22 cellular contexts compared by ENCODE assay signal in genomic region chr6:25377672-25378071, GRCh38.
DNase-seq lines count a peak whose midpoint lies in the region; ATAC-seq and TF ChIP-seq lines count a peak whose summit lies in the region.
"Had no signal": no experiment of that assay in that cellular context is flagged by ENCODE, and none has a peak within 500 bp of the region (broad histone marks: within the 10 kb centered on the region; RNA-seq: fewer than 3 reads in every experiment).

No MANE protein-coding gene starts in this region.

- peaks cover 11% of the 10 kb centered on the region for H3K9me3 Mint-ChIP-seq in activated CD8-positive, alpha-beta memory T cell treated with anti-CD3 and anti-CD28 coated beads, Interleukin-2, amount 10 ng/mL, durations not matched to agents 7 days and 5 days (ENCODE audit: low read depth)
- H3K9me3 Mint-ChIP-seq in progenitor cell of endocrine pancreas (ENCODE audit: low read depth) = peaks cover 20% of the 10 kb centered on the region

- no peak for DNase-seq in activated CD8-positive, alpha-beta memory T cell treated with anti-CD3 and anti-CD28 coated beads, Interleukin-2, amount 10 ng/mL, durations not matched to agents 7 days and 5 days
- no peak for DNase-seq in activated CD8-positive, alpha-beta memory T cell treated with anti-CD3 and anti-CD28 coated beads, Interleukin-2, amount 50 U/mL, for 4 hours
- peak; percentile 63 for DNase-seq in NAMALWA (ENCODE audit: low spot score)
- no peak for DNase-seq in progenitor cell of endocrine pancreas (ENCODE audit: low spot score, unreplicated experiment)
- no peak for DNase-seq in hypothalamus (lab: John Stamatoyannopoulos, UW)
- no peak for DNase-seq in activated T-cell treated with anti-CD3 and anti-CD28 coated beads, Interleukin-2, amount 50 U/mL, for 48 hours
- DNase-seq: BE2C; CD4-positive, CD25-positive, alpha-beta regulatory T cell; DMS79 treated with DMSO at 0.1 percent for 48 hours; NCI-H1436; NCI-H187 treated with DMSO at 0.1 percent for 48 hours; NCI-H2227 treated with DMSO at 0.1 percent for 48 hours; NCI-H510A treated with DMSO at 0.1 percent for 48 hours; NCI-H748 treated with DMSO at 0.1 percent for 48 hours; NK-92 treated with Interleukin-12 subunit alpha and Interleukin-12 subunit beta, amount 100 ng/mL, for 24 hours; SHP77; SW 1271; T-helper 17 cell had no signal

- H4K20me1 ChIP-seq in SU-DHL-6 (ENCODE audit: low read depth, low read length) = no peaks in the 10 kb centered on the region

- H3K4me2 ChIP-seq in SU-DHL-6 (ENCODE audit: low read depth, low read length, poor library complexity, severe bottlenecking) = peak overlapping the region; percentile 61
- H3K4me2 ChIP-seq: A549 had no signal

- no peak overlapping the region for H3K27ac Mint-ChIP-seq in activated CD8-positive, alpha-beta memory T cell treated with anti-CD3 and anti-CD28 coated beads, Interleukin-2, amount 10 ng/mL, durations not matched to agents 7 days and 5 days
- peak overlapping the region; percentile 39 for H3K27ac Mint-ChIP-seq in progenitor cell of endocrine pancreas
- H3K27ac Mint-ChIP-seq: CD4-positive, CD25-positive, alpha-beta regulatory T cell; T-helper 17 cell had no signal

- peaks cover 12% of the 10 kb centered on the region for H3K4me1 Mint-ChIP-seq in activated CD8-positive, alpha-beta memory T cell treated with anti-CD3 and anti-CD28 coated beads, Interleukin-2, amount 10 ng/mL, durations not matched to agents 7 days and 5 days
- peaks cover 5% of the 10 kb centered on the region for H3K4me1 Mint-ChIP-seq in progenitor cell of endocrine pancreas (ENCODE audit: low read depth)
- H3K4me1 Mint-ChIP-seq: T-helper 17 cell had no signal

- no peaks in the 10 kb centered on the region for H3K27me3 Mint-ChIP-seq in activated CD8-positive, alpha-beta memory T cell treated with anti-CD3 and anti-CD28 coated beads, Interleukin-2, amount 10 ng/mL, durations not matched to agents 7 days and 5 days
- no peaks in the 10 kb centered on the region for H3K27me3 Mint-ChIP-seq in progenitor cell of endocrine pancreas
- H3K27me3 Mint-ChIP-seq: CD4-positive, CD25-positive, alpha-beta regulatory T cell; T-helper 17 cell had no signal

- H3K9me2 ChIP-seq in SU-DHL-6 (replicated peaks; ENCODE audit: insufficient read depth, low read length) = no peaks in the 10 kb centered on the region

- ATAC-seq in activated CD8-positive, alpha-beta memory T cell treated with anti-CD3 and anti-CD28 coated beads, Interleukin-2, amount 10 ng/mL, durations not matched to agents 7 days and 5 days = peak; percentile 9
- no peak for ATAC-seq in HG03520 (IDR thresholded peaks at IDR 0.05; ENCODE audit: unreplicated experiment)
- ATAC-seq: A549, K562, T-helper 17 cell had no signal

- peak overlapping the region; percentile 42 for H3K4me3 ChIP-seq in SU-DHL-6 (ENCODE audit: insufficient read depth, low read length, poor library complexity, severe bottlenecking)
- H3K4me3 ChIP-seq: A549, K562 had no signal

- peaks cover 5% of the 10 kb centered on the region; the same call in 1 of the 2 replicates for H3K36me3 ChIP-seq in SU-DHL-6 (ENCODE audit: low read length)
- H3K36me3 ChIP-seq: BE2C had no signal

- H3K79me2 ChIP-seq in SU-DHL-6 (ENCODE audit: insufficient read depth, low read length) = peaks cover 89% of the 10 kb centered on the region

- no peak overlapping the region for H2AFZ ChIP-seq in SU-DHL-6 (ENCODE audit: low read depth, low read length, severe bottlenecking)

- CTCF ChIA-PET in activated CD8-positive, alpha-beta memory T cell treated with anti-CD3 and anti-CD28 coated beads, Interleukin-2, amount 10 ng/mL, durations not matched to agents 7 days and 5 days (lab: Charles Lee) = interaction anchor here (0.6 kb wide), 1 partner anchor 39 kb away, joined by 3 read pairs; no protein-coding TSS in a partner anchor

- H3K27me3 ChIP-seq in SU-DHL-6 (ENCODE audit: low read length) = no peaks in the 10 kb centered on the region
- H3K27me3 ChIP-seq: BE2C had no signal

- no peaks in the 10 kb centered on the region for H3K9me3 ChIP-seq in SU-DHL-6 (ENCODE audit: insufficient read depth, low read length)
- H3K9me3 ChIP-seq: A549, BE2C had no signal

- peaks cover 6% of the 10 kb centered on the region; the same call in 1 of the 2 replicates for H3F3A ChIP-seq in SU-DHL-6 (ENCODE audit: insufficient read depth)

- H3K4me3 Mint-ChIP-seq in activated CD8-positive, alpha-beta memory T cell treated with anti-CD3 and anti-CD28 coated beads, Interleukin-2, amount 10 ng/mL, durations not matched to agents 7 days and 5 days = no peak overlapping the region
- H3K4me3 Mint-ChIP-seq in progenitor cell of endocrine pancreas (ENCODE audit: low read depth) = no peak overlapping the region
- H3K4me3 Mint-ChIP-seq: CD4-positive, CD25-positive, alpha-beta regulatory T cell; T-helper 17 cell had no signal

- peak overlapping the region; percentile 73 for H3K27ac ChIP-seq in SU-DHL-6 (ENCODE audit: low read depth, low read length)
- H3K27ac ChIP-seq: A549 had no signal

- peaks cover 17% of the 10 kb centered on the region for H3K36me3 Mint-ChIP-seq in activated CD8-positive, alpha-beta memory T cell treated with anti-CD3 and anti-CD28 coated beads, Interleukin-2, amount 10 ng/mL, durations not matched to agents 7 days and 5 days
- peaks cover 24% of the 10 kb centered on the region for H3K36me3 Mint-ChIP-seq in progenitor cell of endocrine pancreas (ENCODE audit: insufficient read depth)

- TF ChIP-seq CTCF in SU-DHL-6 (IDR thresholded peaks at IDR 0.05; ENCODE audit: insufficient read depth, low read length, poor library complexity, severe bottlenecking) (peak; percentile 61), progenitor cell of endocrine pancreas (IDR thresholded peaks at IDR 0.05; ENCODE audit: unreplicated experiment) (no peak)

- H3K9ac ChIP-seq in SU-DHL-6 (ENCODE audit: low read length) = peak overlapping the region; percentile 52
